In genomic region chr1:156705321-156705917, GRCh38 we compare ENCODE assay signal across 8 cellular contexts. TPM values are rescaled to one million over a fixed set of nuclear protein-coding genes. Genes with fewer than 3 reads are reported as not detected.
DNase-seq lines count a peak whose midpoint lies in the region; ATAC-seq, FAIRE-seq and TF ChIP-seq lines count a peak whose summit lies in the region.

Gene CRABP2, minus strand, starts transcription at chr1:156705583. Its CDS starts 137 bp downstream, at chr1:156705446.

- H3K27ac Mint-ChIP-seq in astrocyte (ENCODE audit: unreplicated experiment), result peak within 1 kb of the TSS; percentile 93

- no peaks in the 10 kb centered on the region for H4K20me1 ChIP-seq in astrocyte (ENCODE audit: insufficient read depth, low read length)

- peaks cover 42% of the 10 kb centered on the region for H3K4me1 Mint-ChIP-seq in astrocyte (ENCODE audit: low read depth, unreplicated experiment)

- H3K79me2 ChIP-seq in astrocyte (ENCODE audit: insufficient read depth, low read length), result no peaks in the 10 kb centered on the region

- ATAC-seq in HG03565 (IDR thresholded peaks at IDR 0.05; ENCODE audit: unreplicated experiment), result no peak

- peaks cover 6% of the 10 kb centered on the region for H3K36me3 Mint-ChIP-seq in astrocyte (ENCODE audit: low read depth, unreplicated experiment)

- no peaks in the 10 kb centered on the region for H3K9me3 ChIP-seq in NT2/D1 (ENCODE audit: insufficient read depth, low read length)
- no peaks in the 10 kb centered on the region for H3K9me3 ChIP-seq in astrocyte (ENCODE audit: insufficient read depth, low read depth, low read length)
- no peaks in the 10 kb centered on the region for H3K9me3 ChIP-seq in iPS-18c (ENCODE audit: control insufficient read depth, insufficient read depth, low read length)

- H3K4me2 ChIP-seq in astrocyte (ENCODE audit: low read length), result peak within 1 kb of the TSS; percentile 90

- H3K4me1 ChIP-seq in NT2/D1 (ENCODE audit: insufficient read depth, insufficient read length), result peaks cover 40% of the 10 kb centered on the region
- peaks cover 64% of the 10 kb centered on the region for H3K4me1 ChIP-seq in astrocyte (ENCODE audit: insufficient read depth, low read length)

- H3K4me3 Mint-ChIP-seq in astrocyte (ENCODE audit: unreplicated experiment), result peak within 1 kb of the TSS; percentile 88

- H3K4me3 ChIP-seq in GM12865 (ENCODE audit: low read depth, low read length) (peak within 1 kb of the TSS; percentile 50), NT2/D1 (ENCODE audit: insufficient read length, low read depth) (peak within 1 kb of the TSS; percentile 91), astrocyte (ENCODE audit: insufficient read depth, low read depth, low read length) (peak within 1 kb of the TSS; percentile 47), iPS-18c (ENCODE audit: insufficient read depth, low read depth, low read length) (peak within 1 kb of the TSS; percentile 81)

- H3K9ac ChIP-seq in NT2/D1 (ENCODE audit: insufficient read length, low read depth) (peak within 1 kb of the TSS; percentile 96), astrocyte (ENCODE audit: low read length) (peak within 1 kb of the TSS; percentile 66)

- DNase-seq in GM12865 (ENCODE audit: low read depth) (no peak), NT2/D1 (ENCODE audit: low read depth, low spot score) (no peak), astrocyte (ENCODE audit: low read depth) (no peak), globus pallidus (ENCODE audit: low spot score) (no peak), ecto neural progenitor cell (ENCODE audit: low spot score) (no peak)
- DNase-seq in stimulated activated CD4-positive, alpha-beta T cell treated with anti-CD3 and anti-CD28 coated beads, Interleukin-4, amount 100 ng/mL, for 24 hours, result peak; percentile 17

- no peaks in the 10 kb centered on the region for H3K27me3 ChIP-seq in NT2/D1 (ENCODE audit: insufficient read depth, insufficient read length)
- peaks cover 3% of the 10 kb centered on the region for H3K27me3 ChIP-seq in astrocyte (ENCODE audit: insufficient read depth, low read length)

- no peak within 1 kb of the TSS for H3K27ac ChIP-seq in astrocyte (ENCODE audit: low read depth, low read length)

- H3K9me3 Mint-ChIP-seq in astrocyte (ENCODE audit: unreplicated experiment), result no peaks in the 10 kb centered on the region

- TF ChIP-seq CTCF in GM12865 (IDR thresholded peaks at IDR 0.05; ENCODE audit: insufficient read depth, low read depth, low read length, missing control alignments), result no peak
- no peak for TF ChIP-seq CTCF in astrocyte (IDR thresholded peaks at IDR 0.05; ENCODE audit: insufficient read depth, low read depth, low read length)

- no peaks in the 10 kb centered on the region for H3K27me3 Mint-ChIP-seq in astrocyte (ENCODE audit: low read depth, unreplicated experiment)

- H2AFZ ChIP-seq in astrocyte (ENCODE audit: low read depth, low read length), result peak within 1 kb of the TSS; percentile 58

- FAIRE-seq in astrocyte (lab: Jason Lieb, UNC), result no peak

- H3K36me3 ChIP-seq in NT2/D1 (ENCODE audit: insufficient read depth, insufficient read length, low read length), result peaks cover 34% of the 10 kb centered on the region
- no peaks in the 10 kb centered on the region for H3K36me3 ChIP-seq in astrocyte (ENCODE audit: insufficient read depth, low read length)

RNA-seq across cellular contexts. Expression of gene CRABP2, which starts in this region (rescaled TPM):
- total RNA-seq in astrocyte, result 278 and 339 TPM in 2 replicates
